In genomic region chr1:17866451-17867029, GRCh38 we compare ENCODE assay signal across 10 cellular contexts.
DNase-seq lines count a peak whose midpoint lies in the region.
"Had no signal": no experiment of that assay in that cellular context is flagged by ENCODE, and none has a peak within 500 bp of the region (broad histone marks: within the 10 kb centered on the region; RNA-seq: fewer than 3 reads in every experiment).

No MANE protein-coding gene starts in this region.

- DNase-seq in H4 (ENCODE audit: low spot score) (peak; percentile 58), SW 1271 (lab: John Stamatoyannopoulos, UW) (peak; percentile 76), fibroblast of the conjunctiva (ENCODE audit: low read depth) (peak; percentile 71), stromal cell of bone marrow (ENCODE audit: low read depth) (peak; percentile 92), NCI-H1417 (lab: John Stamatoyannopoulos, UW) (no peak), NCI-H1048 (lab: John Stamatoyannopoulos, UW) (no peak), NCI-H2081 treated with DMSO at 0.1 percent for 48 hours (lab: John Stamatoyannopoulos, UW) (no peak)
- DNase-seq: activated T-cell treated with anti-CD3 and anti-CD28 coated beads, Interleukin-2, amount 50 U/mL, for 4 hours; central memory CD4-positive, alpha-beta T cell; NCI-H1417 treated with DMSO at 0.1 percent for 48 hours had no signal

Comparison
In these comparisons a context has a peak if more than half of its experiments do, and no peak if none do; other contexts are left out.
1. DNase-seq: peak in H4 (single experiment), SW 1271 (2 of 2), fibroblast of the conjunctiva (single experiment) and stromal cell of bone marrow (single experiment); none in NCI-H1417 (0 of 3), NCI-H1048 (single experiment) and NCI-H2081 treated with DMSO at 0.1 percent for 48 hours (single experiment).